In genomic region chr18:499351-500229, GRCh38 we compare ENCODE assay signal across 8 cellular contexts. TPM values are rescaled to one million over a fixed set of nuclear protein-coding genes. Genes with fewer than 3 reads are reported as not detected.
DNase-seq lines count a peak whose midpoint lies in the region; ATAC-seq and TF ChIP-seq lines count a peak whose summit lies in the region.

No MANE protein-coding gene starts in this region.

- peaks cover 2% of the 10 kb centered on the region for H3K4me1 Mint-ChIP-seq in activated CD4-positive, alpha-beta T cell treated with anti-CD3 and anti-CD28 coated beads, Interleukin-2, amount 10 ng/mL, durations not matched to agents 24 days and 14 days
- peaks cover 12% of the 10 kb centered on the region for H3K4me1 Mint-ChIP-seq in activated CD4-positive, alpha-beta memory T cell treated with anti-CD3 and anti-CD28 coated beads for 36 hours (ENCODE audit: low read depth)
- H3K4me1 Mint-ChIP-seq in CD4-positive, alpha-beta T cell (ENCODE audit: low read depth): no peaks in the 10 kb centered on the region

- in situ Hi-C loops in mammary epithelial cell (cut with MboI; ENCODE audit: low sequenced_read_pairs in 2 of 2): no loop called here

- H3K27ac ChIP-seq in mammary epithelial cell (ENCODE audit: insufficient read depth, low read depth, low read length) (no peak overlapping the region), lung (ENCODE audit: low read depth in 1 of 2, low read length in 1 of 2) (peak overlapping the region in 1 of 2 donors; percentile 33), uterus (peak overlapping the region; percentile 65 to 68)
- H3K27ac ChIP-seq in CD4-positive, alpha-beta T cell (ENCODE audit: low read depth, low read length): no peak overlapping the region

- no peaks in the 10 kb centered on the region for H3K79me2 ChIP-seq in mammary epithelial cell (ENCODE audit: insufficient read depth, low read length)

- CTCF ChIA-PET in mammary epithelial cell (lab: Charles Lee; ENCODE audit: low non-redundant PET): no interaction called here
- CTCF ChIA-PET in activated CD4-positive, alpha-beta memory T cell treated with anti-CD3 and anti-CD28 coated beads for 36 hours (lab: Charles Lee): no interaction called here
- CTCF ChIA-PET in CD4-positive, alpha-beta T cell (lab: Charles Lee): no interaction called here

- H3K4me3 ChIP-seq in mammary epithelial cell (replicated peaks in 1 of 3; ENCODE audit: insufficient read depth in 1 of 3, low read depth in 2 of 3, low read length in 3 of 3) (no peak overlapping the region), lung (peak overlapping the region; percentile 61), uterus (peak overlapping the region; percentile 43)

- TF ChIP-seq CTCF in mammary epithelial cell (conservative IDR thresholded peaks at IDR 0.05 in 1 of 2, IDR thresholded peaks at IDR 0.05 in 1 of 2; ENCODE audit: extremely low read depth in 1 of 2, insufficient read depth in 1 of 2, low read depth in 1 of 2, low read length in 2 of 2) (no peak), lung (IDR thresholded peaks at IDR 0.05; ENCODE audit: control extremely low read depth, extremely low read depth) (no peak), uterus (IDR thresholded peaks at IDR 0.05) (no peak)
- TF ChIP-seq CTCF in CD4-positive, alpha-beta T cell (IDR thresholded peaks at IDR 0.05): no peak

- 0% methylated on average over 15 of the region's 63 CpGs for WGBS in mammary epithelial cell (ENCODE audit: low coverage, missing lambda C conversion rate)
- 1 to 2% methylated on average over 63 of the region's 63 CpGs for WGBS in lung, 2 donors

- H3K9me3 Mint-ChIP-seq in activated CD4-positive, alpha-beta T cell treated with anti-CD3 and anti-CD28 coated beads, Interleukin-2, amount 10 ng/mL, durations not matched to agents 24 days and 14 days: no peaks in the 10 kb centered on the region
- no peaks in the 10 kb centered on the region for H3K9me3 Mint-ChIP-seq in activated CD4-positive, alpha-beta memory T cell treated with anti-CD3 and anti-CD28 coated beads for 36 hours
- H3K9me3 Mint-ChIP-seq in CD4-positive, alpha-beta T cell: no peaks in the 10 kb centered on the region

- H4K20me1 ChIP-seq in mammary epithelial cell (ENCODE audit: insufficient read depth, low read length): no peaks in the 10 kb centered on the region

- H3K36me3 ChIP-seq in mammary epithelial cell (ENCODE audit: insufficient read depth, low read length) (no peaks in the 10 kb centered on the region), lung (ENCODE audit: control insufficient read depth in 2 of 2, insufficient read depth in 2 of 2, low read length in 2 of 2) (no peaks in the 10 kb centered on the region), uterus (no peaks in the 10 kb centered on the region)

- no peak overlapping the region for H2AFZ ChIP-seq in mammary epithelial cell (ENCODE audit: low read depth, low read length)

- no peak overlapping the region for H3K4me3 Mint-ChIP-seq in activated CD4-positive, alpha-beta T cell treated with anti-CD3 and anti-CD28 coated beads, Interleukin-2, amount 10 ng/mL, durations not matched to agents 24 days and 14 days
- no peak overlapping the region for H3K4me3 Mint-ChIP-seq in activated CD4-positive, alpha-beta memory T cell treated with anti-CD3 and anti-CD28 coated beads for 36 hours
- H3K4me3 Mint-ChIP-seq in CD4-positive, alpha-beta T cell: no peak overlapping the region

- H3K36me3 Mint-ChIP-seq in activated CD4-positive, alpha-beta T cell treated with anti-CD3 and anti-CD28 coated beads, Interleukin-2, amount 10 ng/mL, durations not matched to agents 24 days and 14 days (ENCODE audit: low read depth): no peaks in the 10 kb centered on the region
- H3K36me3 Mint-ChIP-seq in activated CD4-positive, alpha-beta memory T cell treated with anti-CD3 and anti-CD28 coated beads for 36 hours: no peaks in the 10 kb centered on the region
- no peaks in the 10 kb centered on the region for H3K36me3 Mint-ChIP-seq in CD4-positive, alpha-beta T cell (ENCODE audit: low read depth)

- peaks cover 34% of the 10 kb centered on the region for H3K27me3 Mint-ChIP-seq in activated CD4-positive, alpha-beta T cell treated with anti-CD3 and anti-CD28 coated beads, Interleukin-2, amount 10 ng/mL, durations not matched to agents 24 days and 14 days
- H3K27me3 Mint-ChIP-seq in activated CD4-positive, alpha-beta memory T cell treated with anti-CD3 and anti-CD28 coated beads for 36 hours: peaks cover 36% of the 10 kb centered on the region
- peaks cover 59% of the 10 kb centered on the region for H3K27me3 Mint-ChIP-seq in CD4-positive, alpha-beta T cell

- POLR2A ChIA-PET in activated CD4-positive, alpha-beta memory T cell treated with anti-CD3 and anti-CD28 coated beads for 36 hours (lab: Charles Lee): no interaction called here
- POLR2A ChIA-PET in CD4-positive, alpha-beta T cell (lab: Charles Lee): no interaction called here

- peak; percentile 39 for ATAC-seq in lung (ENCODE audit: insufficient read depth, low FRiP score)
- no peak for ATAC-seq in HG02852 (IDR thresholded peaks at IDR 0.05; ENCODE audit: unreplicated experiment)
- ATAC-seq in CD4-positive, alpha-beta T cell (ENCODE audit: poor library complexity): no peak

- TF ChIP-seq POLR2A in uterus (IDR thresholded peaks at IDR 0.05): no peak

- intact Hi-C loops in activated CD4-positive, alpha-beta T cell treated with anti-CD3 and anti-CD28 coated beads, Interleukin-2, amount 10 ng/mL, durations not matched to agents 24 days and 14 days (cut with micrococcal nuclease): loop anchor here (5.0 kb wide), 1 partner anchor 408 kb away; no protein-coding TSS in a partner anchor
- intact Hi-C loops in mammary epithelial cell (cut with micrococcal nuclease): loop anchor here (5.0 kb wide), 1 partner anchor 118 kb away; no protein-coding TSS in a partner anchor
- intact Hi-C loops in uterus (cut with DNase I; ENCODE audit: low total_unique reads): no loop called here
- intact Hi-C loops in activated CD4-positive, alpha-beta memory T cell treated with anti-CD3 and anti-CD28 coated beads for 36 hours (cut with micrococcal nuclease): no loop called here
- intact Hi-C loops in CD4-positive, alpha-beta T cell (cut with DNase I, micrococcal nuclease): no loop called here

- no TSS peak for BruUV-seq in mammary epithelial cell (replicated peaks; lab: Mats Ljungman, UMichigan)

- H3K4me1 ChIP-seq in mammary epithelial cell (ENCODE audit: insufficient read depth, low read length): no peaks in the 10 kb centered on the region
- peaks cover 0 to 6% of the 10 kb centered on the region in 2 donors for H3K4me1 ChIP-seq in lung (ENCODE audit: control insufficient read depth in 2 of 2, insufficient read depth in 2 of 2, low read length in 2 of 2)
- H3K4me1 ChIP-seq in uterus: peaks cover 0 to 3% of the 10 kb centered on the region in 2 donors

- peak; percentile 51 for DNase-seq in activated CD4-positive, alpha-beta T cell treated with anti-CD3 and anti-CD28 coated beads, Interleukin-2, amount 10 ng/mL, durations not matched to agents 24 days and 14 days
- no peak for DNase-seq in activated CD4-positive, alpha-beta T cell treated with anti-CD3 and anti-CD28 coated beads, Interleukin-2, amount 50 U/mL, for 1 hour
- DNase-seq in mammary epithelial cell (peak; percentile 27), lung (ENCODE audit: low spot score) (peak; percentile 31), uterus (peak; percentile 34 to 42)
- DNase-seq in activated CD4-positive, alpha-beta memory T cell treated with anti-CD3 and anti-CD28 coated beads for 36 hours: no peak
- DNase-seq in CD4-positive, alpha-beta T cell: no peak

- H3K27me3 ChIP-seq in mammary epithelial cell (ENCODE audit: insufficient read depth, low read length): peaks cover 25% of the 10 kb centered on the region
- no peaks in the 10 kb centered on the region for H3K27me3 ChIP-seq in lung (ENCODE audit: control insufficient read depth, insufficient read depth)
- no peaks in the 10 kb centered on the region for H3K27me3 ChIP-seq in uterus
- peaks cover 39% of the 10 kb centered on the region for H3K27me3 ChIP-seq in CD4-positive, alpha-beta T cell (ENCODE audit: control insufficient read depth, insufficient read depth, low read length)

- dilution Hi-C loops in mammary epithelial cell (cut with HindIII; ENCODE audit: low sequenced_read_pairs): no loop called here

- H3K9ac ChIP-seq in mammary epithelial cell (ENCODE audit: insufficient read depth, low read length): no peak overlapping the region

- H3K9me3 ChIP-seq in mammary epithelial cell (replicated peaks; ENCODE audit: insufficient read depth, low read length): no peaks in the 10 kb centered on the region
- H3K9me3 ChIP-seq in lung (ENCODE audit: control insufficient read depth in 2 of 2, insufficient read depth in 1 of 2, low read length in 1 of 2): no peaks in the 10 kb centered on the region
- no peaks in the 10 kb centered on the region for H3K9me3 ChIP-seq in uterus
- no peaks in the 10 kb centered on the region for H3K9me3 ChIP-seq in CD4-positive, alpha-beta T cell (ENCODE audit: control insufficient read depth, low read length)

- H3K27ac Mint-ChIP-seq in activated CD4-positive, alpha-beta T cell treated with anti-CD3 and anti-CD28 coated beads, Interleukin-2, amount 10 ng/mL, durations not matched to agents 24 days and 14 days: no peak overlapping the region
- no peak overlapping the region for H3K27ac Mint-ChIP-seq in activated CD4-positive, alpha-beta memory T cell treated with anti-CD3 and anti-CD28 coated beads for 36 hours
- H3K27ac Mint-ChIP-seq in CD4-positive, alpha-beta T cell: no peak overlapping the region

- peak overlapping the region; percentile 23 for H3K4me2 ChIP-seq in mammary epithelial cell (ENCODE audit: insufficient read depth, low read depth, low read length)

RNA-seq across cellular contexts. Expression of gene COLEC12, which starts 0.9 kb away (rescaled TPM):
- not detected in 2 replicates for total RNA-seq in activated CD4-positive, alpha-beta T cell treated with anti-CD3 and anti-CD28 coated beads, Interleukin-2, amount 10 ng/mL, durations not matched to agents 24 days and 14 days
- total RNA-seq in mammary epithelial cell (under 1 TPM in 1 of 2 donors, not detected in 1; 0.50 TPM), lung (100 to 1,000 TPM in 1 of 2 donors, 10 to 100 TPM in 1; 40.2 to 108 TPM), uterus (10 to 100 TPM; 20.2 to 81.3 (median 29.1) TPM)
- polyA plus RNA-seq in mammary epithelial cell (not detected), lung (10 to 100 TPM; 10.3 to 16.0 TPM)
- polyA minus RNA-seq in mammary epithelial cell: not detected
- total RNA-seq in activated CD4-positive, alpha-beta memory T cell treated with anti-CD3 and anti-CD28 coated beads for 36 hours: not detected
- not detected for total RNA-seq in CD4-positive, alpha-beta T cell

Comparison
In these comparisons a context has a peak if more than half of its experiments do, and no peak if none do; other contexts are left out.
1. DNase-seq: peak in activated CD4-positive, alpha-beta T cell treated with anti-CD3 and anti-CD28 coated beads, Interleukin-2, amount 10 ng/mL, durations not matched to agents 24 days and 14 days (single experiment), mammary epithelial cell (single experiment), lung (single experiment) and uterus (2 of 2); none in activated CD4-positive, alpha-beta T cell treated with anti-CD3 and anti-CD28 coated beads, Interleukin-2, amount 50 U/mL, for 1 hour (single experiment), activated CD4-positive, alpha-beta memory T cell treated with anti-CD3 and anti-CD28 coated beads for 36 hours (single experiment) and CD4-positive, alpha-beta T cell (0 of 10).
2. H3K27ac ChIP-seq: peak in uterus (2 of 2); none in mammary epithelial cell (single experiment) and CD4-positive, alpha-beta T cell (single experiment).
3. H3K4me3 ChIP-seq: peak in lung (single experiment) and uterus (2 of 2); none in mammary epithelial cell (0 of 3).
4. RNA of gene COLEC12, which starts 0.9 kb away (total RNA-seq): 40.2 to 108 TPM in lung and 20.2 to 81.3 TPM in uterus; 0.50 TPM in mammary epithelial cell, not detected in activated CD4-positive, alpha-beta T cell treated with anti-CD3 and anti-CD28 coated beads, Interleukin-2, amount 10 ng/mL, durations not matched to agents 24 days and 14 days, not detected in activated CD4-positive, alpha-beta memory T cell treated with anti-CD3 and anti-CD28 coated beads for 36 hours and not detected in CD4-positive, alpha-beta T cell; every median in the first group is over 10 times any median in the second.
5. intact Hi-C loops: an anchor here in activated CD4-positive, alpha-beta T cell treated with anti-CD3 and anti-CD28 coated beads, Interleukin-2, amount 10 ng/mL, durations not matched to agents 24 days and 14 days (5.0 kb wide) and mammary epithelial cell (5.0 kb wide); none called in uterus, activated CD4-positive, alpha-beta memory T cell treated with anti-CD3 and anti-CD28 coated beads for 36 hours and CD4-positive, alpha-beta T cell.